ENCODE assay signal across 9 cellular contexts in the genomic region with DNA sequence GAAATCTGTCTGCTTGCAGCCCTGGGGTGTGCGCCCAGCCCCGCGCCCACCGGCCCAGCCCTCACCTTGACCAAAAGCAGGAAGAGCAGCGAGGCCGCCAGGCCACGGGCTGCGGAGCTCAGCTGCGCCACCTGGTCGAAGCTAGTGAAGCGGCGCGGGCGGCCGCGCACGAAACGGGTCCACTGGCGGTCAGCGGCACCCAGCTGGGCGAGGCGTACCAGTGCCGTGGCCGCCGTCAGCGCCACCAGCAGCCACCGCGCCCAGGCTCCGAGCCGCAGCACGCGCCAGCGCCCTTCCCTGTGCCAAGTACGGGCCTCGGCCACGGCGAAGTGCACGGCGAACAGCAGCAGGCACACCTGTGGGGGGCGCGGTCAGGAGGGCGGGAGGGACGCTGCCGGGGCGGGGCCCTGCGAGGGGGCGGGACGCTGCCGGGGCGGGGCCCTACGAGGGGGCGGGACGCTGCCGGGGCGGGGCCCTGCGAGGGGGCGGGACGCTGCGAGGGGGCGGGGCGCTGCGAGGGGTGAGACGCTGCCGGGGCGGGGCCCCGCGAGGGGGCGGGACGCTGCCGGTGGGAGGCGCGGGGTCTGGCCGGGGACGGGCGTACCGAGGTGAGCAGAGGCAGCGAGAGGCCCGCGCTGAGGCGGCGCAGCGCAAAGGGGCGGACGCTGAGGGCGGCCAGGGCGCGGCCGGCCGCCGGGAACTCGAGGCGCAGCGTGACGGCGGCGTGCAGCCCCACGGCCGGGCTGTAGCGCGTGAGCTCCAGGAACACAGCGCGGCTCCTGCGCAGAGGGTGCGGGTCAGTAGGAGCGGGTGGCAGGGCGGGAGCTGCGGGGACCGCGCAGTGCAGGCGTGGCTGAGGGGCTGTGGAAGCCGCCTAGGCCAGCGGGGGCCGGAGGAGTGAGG. TPM values are rescaled to one million over a fixed set of nuclear protein-coding genes. Genes with fewer than 3 reads are reported as not detected.
DNase-seq lines count a peak whose midpoint lies in the region; ATAC-seq, FAIRE-seq and TF ChIP-seq lines count a peak whose summit lies in the region.
"Had no signal": no experiment of that assay in that cellular context is flagged by ENCODE, and none has a peak within 500 bp of the region (broad histone marks: within the 10 kb centered on the region; RNA-seq: fewer than 3 reads in every experiment).

No MANE protein-coding gene starts in this region.

- H3K9me3 ChIP-seq in A549 (no peaks in the 10 kb centered on the region), endodermal cell (ENCODE audit: control insufficient read depth, low read length) (no peaks in the 10 kb centered on the region)

- H3K27me3 Mint-ChIP-seq in endodermal cell (ENCODE audit: insufficient read depth) (no peaks in the 10 kb centered on the region), memory B cell (no peaks in the 10 kb centered on the region)

- peak in 1 of 2 experiments; percentile 15; a peak in 1 of 5 replicates for TF ChIP-seq RAD21 in A549 (conservative IDR thresholded peaks at IDR 0.05 in 1 of 2, IDR thresholded peaks at IDR 0.05 in 1 of 2)

- H3K4me1 Mint-ChIP-seq in endodermal cell (no peaks in the 10 kb centered on the region), memory B cell (peaks cover 4% of the 10 kb centered on the region)

- H3K27me3 ChIP-seq in endodermal cell (ENCODE audit: control insufficient read depth, insufficient read depth, low read length, poor library complexity, severe bottlenecking), result no peaks in the 10 kb centered on the region

- H3K27ac ChIP-seq in A549, result peak overlapping the region in 1 of 2 experiments; percentile 52; a peak in 2 of 6 replicates
- peak overlapping the region; percentile 4 for H3K27ac ChIP-seq in endodermal cell (ENCODE audit: low read depth, low read length)

- H3K4me3 ChIP-seq in A549 (no peak overlapping the region), endodermal cell (ENCODE audit: low read length) (peak overlapping the region; percentile 75)

- 0 out of 3 replicates have a peak, but pooled peaks have one; percentile 15 for TF ChIP-seq CTCF in A549 (IDR thresholded peaks at IDR 0.05)
- TF ChIP-seq CTCF in endodermal cell (conservative IDR thresholded peaks at IDR 0.05), result peak; percentile 78

- no peaks in the 10 kb centered on the region for H3K4me1 ChIP-seq in A549
- peaks cover 8% of the 10 kb centered on the region for H3K4me1 ChIP-seq in endodermal cell (ENCODE audit: control insufficient read depth, insufficient read depth, low read length)

- ATAC-seq in A549 (peak; percentile 10 to 20; a peak in 3 of 6 replicates), memory B cell (ENCODE audit: low read depth) (peak; percentile 80), HG03196 (IDR thresholded peaks at IDR 0.05; ENCODE audit: unreplicated experiment) (no peak), GM19397 (IDR thresholded peaks at IDR 0.05; ENCODE audit: unreplicated experiment) (no peak), GM19351 (IDR thresholded peaks at IDR 0.05; ENCODE audit: unreplicated experiment) (no peak)

- DNase-seq in A549 (ENCODE audit: low read depth in 1 of 2, low spot score in 1 of 2) (peak in 1 of 2 experiments; percentile 66), NCI-H187 treated with DMSO at 0.1 percent for 48 hours (lab: John Stamatoyannopoulos, UW) (peak; percentile 90), endodermal cell (peak; percentile 97), memory B cell (ENCODE audit: low spot score in 2 of 2) (peak in 1 of 2 donors; percentile 63), UCSD-AML1 (lab: John Stamatoyannopoulos, UW; ENCODE audit: unreplicated experiment) (no peak)
- DNase-seq: DND-41 had no signal

- H3K9ac ChIP-seq in endodermal cell (ENCODE audit: extremely low read depth, low read length, poor library complexity, severe bottlenecking), result peak overlapping the region; percentile 47

- POLR2A ChIA-PET in A549 (lab: Yijun Ruan, JAX), result no interaction called here

- 91% methylated on average over 52 of the region's 113 CpGs for WGBS in A549 (ENCODE audit: missing lambda C conversion rate)
- WGBS in endodermal cell (ENCODE audit: insufficient coverage in 1 of 2, insufficient read length in 1 of 2), 2 experiments, result 6 to 18% methylated on average over 33 to 113 of the region's 113 CpGs

- no peak for TF ChIP-seq EP300 in A549 (IDR thresholded peaks at IDR 0.05)

- H3K36me3 ChIP-seq in endodermal cell (ENCODE audit: control insufficient read depth, insufficient read depth, low read length), result peaks cover 21% of the 10 kb centered on the region

- H3K27ac Mint-ChIP-seq in endodermal cell, result no peak overlapping the region
- H3K27ac Mint-ChIP-seq in memory B cell, result no peak overlapping the region

- H3K4me2 ChIP-seq in A549, result peak overlapping the region; percentile 35; the same call in 1 of the 3 replicates

- H3K9me3 Mint-ChIP-seq in endodermal cell (no peaks in the 10 kb centered on the region), memory B cell (no peaks in the 10 kb centered on the region)

- CTCF ChIA-PET in A549 (lab: Yijun Ruan, JAX), result interaction anchor here (0.6 to 4.8 kb wide), 11 partner anchors 9 to 1086 kb away, joined by 3 to 22 read pairs (median 4); no protein-coding TSS in a partner anchor

- H3K4me3 Mint-ChIP-seq in endodermal cell (peak overlapping the region; percentile 39), memory B cell (peak overlapping the region; percentile 27)

- FAIRE-seq in A549 (lab: Jason Lieb, UNC), result no peak

- TF ChIP-seq POLR2A in A549 (IDR thresholded peaks at IDR 0.05; ENCODE audit: low read length), result no peak

- peaks cover 21% of the 10 kb centered on the region for H3K36me3 Mint-ChIP-seq in endodermal cell (ENCODE audit: low read depth)
- peaks cover 2% of the 10 kb centered on the region for H3K36me3 Mint-ChIP-seq in memory B cell

TF ChIP-seq in A549, 52 proteins besides CTCF, POLR2A, EP300 and RAD21:
- TF ChIP-seq NFE2L2 (conservative IDR thresholded peaks at IDR 0.05; ENCODE audit: low read length), result no peak
- TF ChIP-seq EHMT2 (IDR thresholded peaks at IDR 0.05; ENCODE audit: low read depth), result no peak
- TF ChIP-seq JUN (IDR thresholded peaks at IDR 0.05), result no peak
- no peak for TF ChIP-seq SMC3 (IDR thresholded peaks at IDR 0.05)
- no peak for TF ChIP-seq HEYL (CRISPR knock-in tag; IDR thresholded peaks at IDR 0.05)
- no peak for TF ChIP-seq BHLHE40 (IDR thresholded peaks at IDR 0.05; ENCODE audit: low read depth, low read length)
- TF ChIP-seq TP53 (CRISPR knock-in tag; IDR thresholded peaks at IDR 0.05), result no peak
- no peak for TF ChIP-seq RNF2 (IDR thresholded peaks at IDR 0.05; ENCODE audit: borderline replicate concordance, low read depth)
- TF ChIP-seq, protein P1, sequence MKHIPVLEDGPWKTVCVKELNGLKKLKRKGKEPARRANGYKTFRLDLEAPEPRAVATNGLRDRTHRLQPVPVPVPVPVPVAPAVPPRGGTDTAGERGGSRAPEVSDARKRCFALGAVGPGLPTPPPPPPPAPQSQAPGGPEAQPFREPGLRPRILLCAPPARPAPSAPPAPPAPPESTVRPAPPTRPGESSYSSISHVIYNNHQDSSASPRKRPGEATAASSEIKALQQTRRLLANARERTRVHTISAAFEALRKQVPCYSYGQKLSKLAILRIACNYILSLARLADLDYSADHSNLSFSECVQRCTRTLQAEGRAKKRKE (CRISPR knock-in tag; IDR thresholded peaks at IDR 0.05; ENCODE audit: low read depth), result no peak
- no peak for TF ChIP-seq HOXB13 (CRISPR knock-in tag; IDR thresholded peaks at IDR 0.05; ENCODE audit: low read depth)
- TF ChIP-seq NPAS2 (CRISPR knock-in tag; IDR thresholded peaks at IDR 0.05; ENCODE audit: borderline replicate concordance), result no peak
- no peak for TF ChIP-seq CBX2 (IDR thresholded peaks at IDR 0.05; ENCODE audit: borderline replicate concordance, low read depth)
TF ChIP-seq in A549: peak in this region for 0.

RNA-seq across cellular contexts. Expression of a gene that starts 43.3 kb away (rescaled TPM):
- 32.6 and 41.7 TPM in 2 replicates for polyA plus RNA-seq in A549 (2011; rRNA removed)
- 74.0 and 77.7 TPM in 2 replicates for polyA plus RNA-seq in A549 (2012; cell fraction: cytosol; rRNA removed)
- polyA plus RNA-seq in A549 (2012; cell fraction: nucleus; rRNA removed), result 311 and 430 TPM in 2 replicates
- 42.0 to 47.3 TPM (median 45.1 TPM) in 3 replicates for polyA plus RNA-seq in A549 (2017; fragmentation: RNase III; extraction: RNeasy Plus Mini Kit Qiagen cat#74134 plus additional on column Dnase treatment)
- polyA minus RNA-seq in A549 (2011; rRNA and poly(A)+ RNA removed), result 80.5 and 91.2 TPM in 2 replicates
- 100 to 1,000 TPM; 166 to 192 TPM for total RNA-seq in endodermal cell
- 81.6 TPM for polyA plus RNA-seq in endodermal cell (2013, experiment 1 of 2)
- 74.5 TPM for polyA plus RNA-seq in endodermal cell (2013, experiment 2 of 2)

RNA-seq across cellular contexts. Expression of a gene that starts 43.4 kb away (rescaled TPM):
- polyA plus RNA-seq in A549 (2011; rRNA removed) (28.8 and 34.8 TPM in 2 replicates), A549 (2017; fragmentation: RNase III; extraction: RNeasy Plus Mini Kit Qiagen cat#74134 plus additional on column Dnase treatment) (41.4 to 42.3 TPM (median 42.1 TPM) in 3 replicates)
- polyA plus RNA-seq in A549 (2012; cell fraction: cytosol; rRNA removed), result 132 and 135 TPM in 2 replicates
- 134 and 191 TPM in 2 replicates for polyA plus RNA-seq in A549 (2012; cell fraction: nucleus; rRNA removed)
- polyA minus RNA-seq in A549 (2011; rRNA and poly(A)+ RNA removed), result 8.9 and 13.9 TPM in 2 replicates
- 10 to 100 TPM; 43.2 to 46.1 TPM for total RNA-seq in endodermal cell
- polyA plus RNA-seq in endodermal cell (2013, experiment 1 of 2), result 31.0 TPM
- 29.8 TPM for polyA plus RNA-seq in endodermal cell (2013, experiment 2 of 2)

RNA-seq across cellular contexts. Expression of a gene that starts 44.6 kb away (rescaled TPM):
- polyA plus RNA-seq in A549 (2011; rRNA removed), result 11.5 and 17.3 TPM in 2 replicates
- polyA plus RNA-seq in A549 (2012; cell fraction: cytosol; rRNA removed), result 50.6 and 78.8 TPM in 2 replicates
- polyA plus RNA-seq in A549 (2012; cell fraction: nucleus; rRNA removed), result 342 and 597 TPM in 2 replicates
- 38.4 to 39.7 TPM (median 39.2 TPM) in 3 replicates for polyA plus RNA-seq in A549 (2017; fragmentation: RNase III; extraction: RNeasy Plus Mini Kit Qiagen cat#74134 plus additional on column Dnase treatment)
- polyA minus RNA-seq in A549 (2011; rRNA and poly(A)+ RNA removed), result 16.9 and 26.0 TPM in 2 replicates
- total RNA-seq in endodermal cell, result 100 to 1,000 TPM; 104 to 110 TPM
- polyA plus RNA-seq in endodermal cell (2013, experiment 1 of 2), result 71.3 TPM
- polyA plus RNA-seq in endodermal cell (2013, experiment 2 of 2), result 71.3 TPM

RNA-seq across cellular contexts. Expression of a gene that starts 57.4 kb away (rescaled TPM):
- 6.7 and 7.5 TPM in 2 replicates for polyA plus RNA-seq in A549 (2011; rRNA removed)
- polyA plus RNA-seq in A549 (2012; cell fraction: cytosol; rRNA removed), result 11.2 and 11.5 TPM in 2 replicates
- polyA plus RNA-seq in A549 (2012; cell fraction: nucleus; rRNA removed), result 35.3 and 39.5 TPM in 2 replicates
- 5.7 to 7.3 TPM (median 6.7 TPM) in 3 replicates for polyA plus RNA-seq in A549 (2017; fragmentation: RNase III; extraction: RNeasy Plus Mini Kit Qiagen cat#74134 plus additional on column Dnase treatment)
- polyA minus RNA-seq in A549 (2011; rRNA and poly(A)+ RNA removed), result 4.5 and 7.8 TPM in 2 replicates
- 1 to 10 TPM; 3.2 to 4.9 TPM for total RNA-seq in endodermal cell
- 5.8 TPM for polyA plus RNA-seq in endodermal cell (2013, experiment 1 of 2)
- polyA plus RNA-seq in endodermal cell (2013, experiment 2 of 2), result 4.6 TPM

Comparison
In these comparisons a context has a peak if more than half of its experiments do, and no peak if none do; other contexts are left out.
1. ATAC-seq: peak in A549 (2 of 2) and memory B cell (single experiment); none in HG03196 (single experiment), GM19397 (single experiment) and GM19351 (single experiment).